In the genomic region with DNA sequence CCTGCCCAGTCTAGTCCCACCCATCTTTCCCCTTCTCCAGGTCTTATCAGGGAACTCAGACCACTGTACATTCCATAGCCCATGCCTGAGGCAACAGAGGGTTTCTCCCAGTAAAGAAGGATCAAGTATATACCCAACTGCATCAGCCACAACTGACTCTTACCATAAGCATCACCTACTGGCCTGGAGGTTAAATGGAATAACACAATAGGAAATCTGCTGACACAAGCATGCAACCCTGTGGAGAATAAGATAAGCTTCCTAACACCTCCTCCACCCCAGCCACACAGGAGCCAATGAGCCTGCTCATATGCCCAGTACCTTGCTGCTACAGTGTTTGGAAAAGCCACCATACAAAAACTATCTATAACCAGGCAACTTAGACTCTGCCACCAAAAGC, we compare ENCODE assay signal across 23 cellular contexts. TPM values are rescaled to one million over a fixed set of nuclear protein-coding genes. Genes with fewer than 3 reads are reported as not detected.
"Had no signal": no experiment of that assay in that cellular context is flagged by ENCODE, and none has a peak within 500 bp of the region (broad histone marks: within the 10 kb centered on the region; RNA-seq: fewer than 3 reads in every experiment).

No MANE protein-coding gene starts in this region.

- H3K27me3 ChIP-seq: adrenal gland, ascending aorta, brain microvascular endothelial cell, heart right ventricle, sigmoid colon, transverse colon had no signal

- FAIRE-seq: TTC549, urothelium cell line had no signal

- H3K36me3 ChIP-seq: adrenal gland, ascending aorta, brain microvascular endothelial cell, heart right ventricle, lower lobe of right lung, sigmoid colon, transverse colon had no signal

- ATAC-seq: activated T-cell treated with anti-CD3 and anti-CD28 coated beads, Interleukin-2, amount 50 U/mL, for 4 hours; heart right ventricle; left lobe of liver; lower lobe of right lung; naive thymus-derived CD4-positive, alpha-beta T cell; stimulated activated naive B cell treated with anti-CD40 and anti-IgM and Interleukin-4, amounts not matched to agents 10 μg/mL and 1 μg/mL and 100 μg/mL, for 72 hours had no signal

- H3K4me2 ChIP-seq: smooth muscle cell had no signal

- DNase-seq: activated B cell treated with CpG ODN at 0.5 μM for 24 hours; activated CD4-positive, alpha-beta T cell treated with anti-CD3 and anti-CD28 coated beads for 4 hours; activated CD4-positive, alpha-beta T cell treated with anti-CD3 and anti-CD28 coated beads, Interleukin-2, amount 50 U/mL, for 48 hours; activated CD8-positive, alpha-beta memory T cell treated with anti-CD3 and anti-CD28 coated beads, Interleukin-2, amount 50 U/mL, for 48 hours; activated naive CD4-positive, alpha-beta T cell; activated T-cell treated with anti-CD3 and anti-CD28 coated beads, Interleukin-2, amount 50 U/mL, for 4 hours; adrenal gland; brain microvascular endothelial cell; caudate nucleus; heart right ventricle; lower lobe of right lung; naive thymus-derived CD4-positive, alpha-beta T cell; sigmoid colon; stimulated activated CD4-positive, alpha-beta T cell treated with anti-CD3 and anti-CD28 coated beads, Interleukin-15, amount 100 ng/mL, for 24 hours; stimulated activated CD4-positive, alpha-beta T cell treated with anti-CD3 and anti-CD28 coated beads, Interleukin-2, amount 100 ng/mL, for 48 hours; stimulated activated CD8-positive, alpha-beta memory T cell treated with anti-CD3 and anti-CD28 coated beads, Interleukin-4, amount 100 ng/mL, for 48 hours; stimulated activated naive B cell treated with anti-CD40 and anti-IgM and Interleukin-4, amounts not matched to agents 10 μg/mL and 1 μg/mL and 100 μg/mL, for 72 hours; transverse colon had no signal

- H3K4me3 ChIP-seq: adrenal gland, ascending aorta, heart right ventricle, lower lobe of right lung, sigmoid colon, smooth muscle cell, transverse colon had no signal

- H3K27ac ChIP-seq: adrenal gland, ascending aorta, brain microvascular endothelial cell, heart right ventricle, lower lobe of right lung, sigmoid colon, transverse colon had no signal

- H3K4me1 ChIP-seq: adrenal gland, ascending aorta, lower lobe of right lung, sigmoid colon, transverse colon had no signal

RNA-seq across cellular contexts. Expression of a gene that starts 34.6 kb away (rescaled TPM):
- total RNA-seq: ascending aorta had no signal
